ENCODE assay signal across 10 cellular contexts in the genomic region with DNA sequence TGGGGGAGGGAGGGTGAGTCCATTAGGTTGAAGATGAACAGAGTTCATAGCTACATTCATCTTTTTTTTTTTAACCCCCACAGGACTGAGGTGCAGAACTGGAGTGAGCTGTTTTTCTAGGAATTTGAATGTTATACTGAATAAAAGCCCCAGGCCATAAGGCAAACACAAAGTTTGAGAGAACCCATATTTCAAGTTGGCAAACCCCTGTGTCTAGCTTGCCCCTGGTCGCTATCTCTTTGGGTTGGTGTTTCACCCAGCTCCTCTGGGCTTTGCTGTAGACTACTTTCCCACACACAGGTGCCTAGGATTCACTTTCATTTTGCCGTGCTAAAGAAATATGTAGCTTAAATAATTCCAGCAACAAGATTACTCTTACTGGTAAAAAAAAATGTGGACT. TPM values are rescaled to one million over a fixed set of nuclear protein-coding genes. Genes with fewer than 3 reads are reported as not detected.
DNase-seq lines count a peak whose midpoint lies in the region; ATAC-seq, FAIRE-seq and TF ChIP-seq lines count a peak whose summit lies in the region.
"Had no signal": no experiment of that assay in that cellular context is flagged by ENCODE, and none has a peak within 500 bp of the region (broad histone marks: within the 10 kb centered on the region; RNA-seq: fewer than 3 reads in every experiment).

No MANE protein-coding gene starts in this region.

- H2AFZ ChIP-seq in GM12878 (ENCODE audit: control insufficient read depth, low read depth, low read length), result 0 out of 2 replicates have a peak overlapping the region, but pooled peaks have one; percentile 4

- no peaks in the 10 kb centered on the region for H3K36me3 ChIP-seq in GM12878 (ENCODE audit: control insufficient read depth in 2 of 2, insufficient read depth in 2 of 2, low read length in 1 of 2)
- H3K36me3 ChIP-seq: stomach had no signal

- peaks cover 4% of the 10 kb centered on the region; the same call in 1 of the 2 replicates for H3K4me1 ChIP-seq in GM12878 (ENCODE audit: control insufficient read depth, insufficient read depth, low read length)

- no peak overlapping the region for H3K9ac ChIP-seq in GM12878 (ENCODE audit: control insufficient read depth, insufficient read depth, low read length)

- in situ Hi-C loops in GM12878 (cut with MboI), result no loop called here

- H3K9me3 Mint-ChIP-seq in natural killer cell, result peaks cover 4 to 8% of the 10 kb centered on the region in 2 donors

- TF ChIP-seq POLR2A in GM12878 (IDR thresholded peaks at IDR 0.05; ENCODE audit: low read depth, low read length), result no peak

- POLR2A ChIA-PET in GM12878 (lab: Charles Lee), result interaction anchor here (0.6 to 2.3 kb wide), 4 partner anchors 9 to 221 kb away, joined by 3 to 8 read pairs (median 6); no protein-coding TSS in a partner anchor

- ATAC-seq in HG03108 (IDR thresholded peaks at IDR 0.05; ENCODE audit: unreplicated experiment) (peak; percentile 35), GM12878 (peak; percentile 62), natural killer cell (no peak)
- no peak for ATAC-seq in stimulated activated naive CD8-positive, alpha-beta T cell treated with anti-CD3 and anti-CD28 coated beads, Interleukin-15, Interleukin-2, amounts not matched to agents 100 U/mL and 50 U/mL, for 24 hours

- no peaks in the 10 kb centered on the region for H4K20me1 ChIP-seq in GM12878 (ENCODE audit: control insufficient read depth, insufficient read depth)

- no peak for TF ChIP-seq RAD21 in GM12878 (IDR thresholded peaks at IDR 0.05; ENCODE audit: insufficient read depth, low read depth, low read length)

- H3K27me3 Mint-ChIP-seq in natural killer cell (ENCODE audit: low read depth in 2 of 2), result peaks cover 13 to 18% of the 10 kb centered on the region in 2 donors

- SMC1A ChIA-PET in GM12878 (lab: Charles Lee; ENCODE audit: uncharacterized antibody, unreplicated experiment), result interaction anchor here (0.8 to 10.4 kb wide), 28 partner anchors 8 to 830 kb away, joined by 3 to 121 read pairs (median 3); no protein-coding TSS in a partner anchor

- no peaks in the 10 kb centered on the region for H3K4me1 Mint-ChIP-seq in natural killer cell

- BruUV-seq in GM12878 (replicated peaks; lab: Mats Ljungman, UMichigan), result no TSS peak

- RAD21 ChIA-PET in GM12878 (lab: Charles Lee; ENCODE audit: unreplicated experiment), result interaction anchor here (0.6 to 5.4 kb wide), 23 partner anchors 10 to 682 kb away, joined by 3 to 29 read pairs (median 4); no protein-coding TSS in a partner anchor

- no peak overlapping the region for H3K4me3 ChIP-seq in GM12878

- no peak overlapping the region for H3K4me3 Mint-ChIP-seq in natural killer cell

- no peak for TF ChIP-seq EP300 in GM12878 (IDR thresholded peaks at IDR 0.05; ENCODE audit: borderline replicate concordance in 1 of 2, control insufficient read depth in 1 of 2, low read depth in 2 of 2, low read length in 2 of 2)

- peaks cover 0 to 2% of the 10 kb centered on the region in 2 experiments; a peak in 1 of 4 replicates for H3K27me3 ChIP-seq in GM12878 (replicated peaks in 1 of 2; ENCODE audit: control insufficient read depth in 2 of 2, insufficient read depth in 2 of 2, low read length in 1 of 2)

- H3K27ac Mint-ChIP-seq in natural killer cell, result no peak overlapping the region

- 17% methylated on average over 2 of the region's 2 CpGs for WGBS in GM12878 (ENCODE audit: insufficient coverage, insufficient replicate concordance, low lambda C conversion rate, missing lambda C conversion rate)

- H3K79me2 ChIP-seq in GM12878 (ENCODE audit: control insufficient read depth, insufficient read depth, low read length), result no peaks in the 10 kb centered on the region

- peaks cover 13% of the 10 kb centered on the region for H3K36me3 Mint-ChIP-seq in natural killer cell

- H3K9me3 ChIP-seq in GM12878 (replicated peaks; ENCODE audit: control insufficient read depth, insufficient read depth, low read length), result no peaks in the 10 kb centered on the region
- H3K9me3 ChIP-seq: stomach had no signal

- intact Hi-C loops in GM12878 (cut with micrococcal nuclease; ENCODE audit: unreplicated experiment), result loop anchor here (5.0 kb wide), 1 partner anchor 76 kb away; no protein-coding TSS in a partner anchor
- intact Hi-C loops in natural killer cell (cut with micrococcal nuclease), result no loop called here

- TF ChIP-seq CTCF in GM12878 (IDR thresholded peaks at IDR 0.05 in 2 of 3, conservative IDR thresholded peaks at IDR 0.05 in 1 of 3; ENCODE audit: control insufficient read depth in 2 of 3, extremely low read depth in 1 of 3, insufficient read depth in 1 of 3, low read depth in 3 of 3, low read length in 3 of 3) (no peak), natural killer cell (IDR thresholded peaks at IDR 0.05) (no peak)

- no peak for DNase-seq in GM19239 (ENCODE audit: insufficient read length, low spot score)
- no peak for DNase-seq in GM12878 (ENCODE audit: low read depth, low spot score)
- peak; percentile 58 for DNase-seq in superior temporal gyrus (ENCODE audit: extremely low spot score)
- no peak for DNase-seq in stimulated activated naive CD8-positive, alpha-beta T cell treated with anti-CD3 and anti-CD28 coated beads, Interleukin-15, Interleukin-2, amounts not matched to agents 100 U/mL and 50 U/mL, for 24 hours
- DNase-seq in dermis blood vessel endothelial cell, result no peak
- no peak for DNase-seq in natural killer cell
- DNase-seq: NCI-H187 treated with DMSO at 0.1 percent for 48 hours, stomach had no signal

- CTCF ChIA-PET in GM12878 (lab: Yijun Ruan, JAX), result interaction anchor here (0.6 to 1.9 kb wide), 10 partner anchors 9 to 266 kb away, joined by 3 to 10 read pairs (median 3); no protein-coding TSS in a partner anchor

- no peak overlapping the region for H3K27ac ChIP-seq in GM12878 (ENCODE audit: control insufficient read depth, insufficient read depth)
- H3K27ac ChIP-seq: HL-60 had no signal

- FAIRE-seq in GM19239 (lab: Jason Lieb, UNC), result peak; percentile 65
- no peak for FAIRE-seq in GM12878 (lab: Jason Lieb, UNC)

- peak overlapping the region; percentile 3; the same call in 1 of the 2 replicates for H3K4me2 ChIP-seq in GM12878 (ENCODE audit: control insufficient read depth, insufficient read depth)

TF ChIP-seq in GM12878, 131 proteins besides CTCF, POLR2A, EP300 and RAD21:
- TF ChIP-seq MEF2B (IDR thresholded peaks at IDR 0.05; ENCODE audit: partially characterized antibody, poor library complexity, severe bottlenecking) (peak; percentile 57), HDGF (IDR thresholded peaks at IDR 0.05) (no peak), ATF7 (IDR thresholded peaks at IDR 0.05; ENCODE audit: low read depth) (peak; percentile 90), SUPT20H (IDR thresholded peaks at IDR 0.05; ENCODE audit: borderline replicate concordance, control insufficient read depth, low read depth, low read length) (no peak), BHLHE40 (IDR thresholded peaks at IDR 0.05; ENCODE audit: borderline replicate concordance in 1 of 2, low read depth in 2 of 2, low read length in 1 of 2) (0 out of 4 replicates have a peak, but pooled peaks of 1 of the 2 experiments have one; percentile 48)
- TF ChIP-seq, protein P1, sequence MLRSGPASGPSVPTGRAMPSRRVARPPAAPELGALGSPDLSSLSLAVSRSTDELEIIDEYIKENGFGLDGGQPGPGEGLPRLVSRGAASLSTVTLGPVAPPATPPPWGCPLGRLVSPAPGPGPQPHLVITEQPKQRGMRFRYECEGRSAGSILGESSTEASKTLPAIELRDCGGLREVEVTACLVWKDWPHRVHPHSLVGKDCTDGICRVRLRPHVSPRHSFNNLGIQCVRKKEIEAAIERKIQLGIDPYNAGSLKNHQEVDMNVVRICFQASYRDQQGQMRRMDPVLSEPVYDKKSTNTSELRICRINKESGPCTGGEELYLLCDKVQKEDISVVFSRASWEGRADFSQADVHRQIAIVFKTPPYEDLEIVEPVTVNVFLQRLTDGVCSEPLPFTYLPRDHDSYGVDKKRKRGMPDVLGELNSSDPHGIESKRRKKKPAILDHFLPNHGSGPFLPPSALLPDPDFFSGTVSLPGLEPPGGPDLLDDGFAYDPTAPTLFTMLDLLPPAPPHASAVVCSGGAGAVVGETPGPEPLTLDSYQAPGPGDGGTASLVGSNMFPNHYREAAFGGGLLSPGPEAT (IDR thresholded peaks at IDR 0.05; ENCODE audit: low read depth), result 0 out of 2 replicates have a peak, but pooled peaks have one; percentile 18

RNA-seq across cellular contexts. Expression of a gene that starts 5.2 kb away (rescaled TPM):
- total RNA-seq in GM12878 (2013; cell fraction: nucleolus; rRNA removed), result 5.5 and 5.7 TPM in 2 replicates
- total RNA-seq in GM12878 (2014; rRNA removed) (1.4 and 1.8 TPM in 2 replicates), GM12878 (2014; rRNA removed; fragmentation: Illumina TruSeq; extraction: Trizol) (2.1 and 2.6 TPM in 2 replicates), GM12878 (2021) (1.6 and 2.0 TPM in 2 replicates), dermis blood vessel endothelial cell (not detected in 2 replicates), natural killer cell (not detected)
- polyA plus RNA-seq in GM12878 (2011; ENCODE audit: low read depth), result 0.31 TPM
- polyA plus RNA-seq in GM12878 (2011; rRNA removed) (13.5 and 18.5 TPM in 2 replicates), GM12878 (2014; fragmentation: Illumina TruSeq; extraction: Trizol) (2.4 and 3.9 TPM in 2 replicates), GM12878 (2014; fragmentation: Nextera tagmentation; extraction: Ambion mirVana) (1 to 10 TPM; 1.8 to 2.0 TPM), GM12878 (2014; rRNA removed) (1.5 and 2.9 TPM in 2 replicates), GM12878 (2016; fragmentation: Nextera tagmentation; extraction: Ambion mirVana) (1 to 10 TPM; 1.6 to 1.7 TPM)
- polyA plus RNA-seq in GM12878 (2011; cell fraction: cytosol; rRNA removed), result 6.7 and 11.1 TPM in 2 replicates
- polyA plus RNA-seq in GM12878 (2011; cell fraction: nucleus; rRNA removed), result 11.7 and 16.3 TPM in 2 replicates
- polyA plus RNA-seq in GM12878 (2012), result 0.96 and 1.7 TPM in 2 replicates
- polyA minus RNA-seq in GM12878 (2011; rRNA and poly(A)+ RNA removed), result 19.8 and 29.1 TPM in 2 replicates
- polyA minus RNA-seq in GM12878 (2011; cell fraction: cytosol; rRNA and poly(A)+ RNA removed), result 4.4 and 8.0 TPM in 2 replicates
- polyA minus RNA-seq in GM12878 (2011; cell fraction: nucleus; rRNA and poly(A)+ RNA removed), result 26.6 and 32.1 TPM in 2 replicates

Comparison
In these comparisons a context has a peak if more than half of its experiments do, and no peak if none do; other contexts are left out.
1. ATAC-seq: peak in HG03108 (single experiment) and GM12878 (single experiment); none in stimulated activated naive CD8-positive, alpha-beta T cell treated with anti-CD3 and anti-CD28 coated beads, Interleukin-15, Interleukin-2, amounts not matched to agents 100 U/mL and 50 U/mL, for 24 hours (single experiment) and natural killer cell (0 of 3).